In genomic region chr1:235015291-235015990, GRCh38 we compare ENCODE assay signal across 8 cellular contexts.
DNase-seq lines count a peak whose midpoint lies in the region; ATAC-seq, FAIRE-seq and TF ChIP-seq lines count a peak whose summit lies in the region.

No MANE protein-coding gene starts in this region.

- no peaks in the 10 kb centered on the region for H3K36me3 ChIP-seq in BLaER1
- H3K36me3 ChIP-seq in effector memory CD4-positive, alpha-beta T cell (ENCODE audit: control insufficient read depth, insufficient read depth, low read length), result no peaks in the 10 kb centered on the region
- H3K36me3 ChIP-seq in aorta (ENCODE audit: control insufficient read depth in 1 of 2, insufficient read depth in 2 of 2, low read length in 1 of 2), result no peaks in the 10 kb centered on the region

- H4K20me1 ChIP-seq in BLaER1, result no peaks in the 10 kb centered on the region

- peak; percentile 41 for ATAC-seq in GM19463 (IDR thresholded peaks at IDR 0.05; ENCODE audit: unreplicated experiment)
- ATAC-seq in HG03469 (IDR thresholded peaks at IDR 0.05; ENCODE audit: unreplicated experiment), result peak; percentile 25
- no peak for ATAC-seq in aorta (ENCODE audit: low FRiP score)

- intact Hi-C loops in aorta (cut with DNase I), result no loop called here

- H3K4me2 ChIP-seq in BLaER1, result peak overlapping the region; percentile 84

- WGBS in aorta, 2 donors, result 93% methylated on average over 6 of the region's 6 CpGs

- H3K4me3 ChIP-seq in BLaER1, result no peak overlapping the region
- no peak overlapping the region for H3K4me3 ChIP-seq in effector memory CD4-positive, alpha-beta T cell (ENCODE audit: insufficient read depth, low read depth, low read length, poor library complexity, severe bottlenecking)
- H3K4me3 ChIP-seq in aorta (ENCODE audit: low read length in 2 of 2), result no peak overlapping the region

- H3K4me1 ChIP-seq in BLaER1 (peaks cover 61% of the 10 kb centered on the region), aorta (ENCODE audit: control insufficient read depth in 1 of 2, insufficient read depth in 2 of 2, low read length in 2 of 2) (no peaks in the 10 kb centered on the region)
- peaks cover 26% of the 10 kb centered on the region for H3K4me1 ChIP-seq in effector memory CD4-positive, alpha-beta T cell (ENCODE audit: control insufficient read depth, insufficient read depth, low read length, poor library complexity, severe bottlenecking)

- no peak for FAIRE-seq in D721Med (lab: Jason Lieb, UNC)

- no peak for DNase-seq in effector memory CD4-positive, alpha-beta T cell
- DNase-seq in EL, result no peak
- no peak for DNase-seq in NCI-H345 treated with DMSO at 0.1 percent for 48 hours (lab: John Stamatoyannopoulos, UW; ENCODE audit: unreplicated experiment)
- DNase-seq in D721Med (ENCODE audit: insufficient read length, low spot score), result no peak
- DNase-seq in aorta, result no peak

- H3K27me3 ChIP-seq in BLaER1 (no peaks in the 10 kb centered on the region), aorta (ENCODE audit: control insufficient read depth in 1 of 2, insufficient read depth in 2 of 2, low read length in 1 of 2) (no peaks in the 10 kb centered on the region)
- no peaks in the 10 kb centered on the region for H3K27me3 ChIP-seq in effector memory CD4-positive, alpha-beta T cell (replicated peaks; ENCODE audit: control insufficient read depth, insufficient read depth, low read length, poor library complexity, severe bottlenecking)

- H3K9me3 ChIP-seq in BLaER1 (no peaks in the 10 kb centered on the region), aorta (ENCODE audit: control insufficient read depth, low read length) (peaks cover 4% of the 10 kb centered on the region)
- no peaks in the 10 kb centered on the region for H3K9me3 ChIP-seq in effector memory CD4-positive, alpha-beta T cell (ENCODE audit: control insufficient read depth, low read length)

- no peak for TF ChIP-seq CTCF in D721Med (IDR thresholded peaks at IDR 0.05; ENCODE audit: insufficient read depth, missing control alignments)

- H3K27ac ChIP-seq in BLaER1 (peak overlapping the region; percentile 71), aorta (ENCODE audit: low read depth in 1 of 2, low read length in 2 of 2) (no peak overlapping the region)
- peak overlapping the region; percentile 42 for H3K27ac ChIP-seq in effector memory CD4-positive, alpha-beta T cell (ENCODE audit: insufficient read depth, low read length, poor library complexity, severe bottlenecking)

- peak overlapping the region; percentile 72 for H3K9ac ChIP-seq in BLaER1

Comparison
In these comparisons a context has a peak if more than half of its experiments do, and no peak if none do; other contexts are left out.
1. H3K27ac ChIP-seq: peak in BLaER1 (single experiment) and effector memory CD4-positive, alpha-beta T cell (single experiment); none in aorta (0 of 2).